32 cellular contexts compared by ENCODE assay signal in the genomic region with DNA sequence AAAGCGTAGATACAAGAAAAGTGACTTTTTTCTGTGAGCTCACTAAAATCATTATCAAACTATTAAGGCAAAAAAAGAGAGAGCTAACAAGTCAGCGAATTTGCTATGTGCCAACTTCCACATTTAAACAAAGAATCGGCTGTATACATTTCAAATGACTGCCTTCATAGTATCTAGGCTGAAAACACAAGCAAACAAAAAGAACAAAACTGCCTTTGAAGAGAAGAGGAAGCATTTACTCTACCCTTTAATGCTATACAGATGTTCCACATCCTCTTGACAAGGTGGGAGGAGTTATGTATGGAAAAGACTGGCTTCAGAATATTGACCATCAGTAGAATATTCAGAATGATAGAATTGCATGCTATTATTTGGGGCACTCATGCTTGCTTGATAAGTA.
DNase-seq lines count a peak whose midpoint lies in the region; ATAC-seq and TF ChIP-seq lines count a peak whose summit lies in the region.
"Had no signal": no experiment of that assay in that cellular context is flagged by ENCODE, and none has a peak within 500 bp of the region (broad histone marks: within the 10 kb centered on the region; RNA-seq: fewer than 3 reads in every experiment).

No MANE protein-coding gene starts in this region.

- H3K4me1 ChIP-seq in neural progenitor cell: no peaks in the 10 kb centered on the region
- H3K4me1 ChIP-seq: BLaER1, prostate gland, sigmoid colon, tibial nerve had no signal

- no peaks in the 10 kb centered on the region for H3K36me3 ChIP-seq in neural progenitor cell
- H3K36me3 ChIP-seq: BLaER1, prostate gland, sigmoid colon, tibial nerve had no signal

- no peak overlapping the region for H3K4me3 Mint-ChIP-seq in neural progenitor cell
- H3K4me3 Mint-ChIP-seq: activated CD4-positive, alpha-beta memory T cell treated with anti-CD3 and anti-CD28 coated beads for 36 hours; activated T-helper 1 cell treated with anti-CD3 and anti-CD28 coated beads, Interleukin-12 subunit alpha, Interleukin-12 subunit beta, Interleukin-2, Interleukin-4 antibody, amounts not matched to agents 30 ng/mL and 10 ng/mL and 1 ng/mL, durations not matched to agents 14 hours and 24 hours and 36 hours; naive B cell had no signal

- TF ChIP-seq CTCF in neural progenitor cell (IDR thresholded peaks at IDR 0.05): no peak

- H3K27me3 ChIP-seq in neural progenitor cell: no peaks in the 10 kb centered on the region
- H3K27me3 ChIP-seq: BLaER1, sigmoid colon, tibial nerve had no signal

- H3K36me3 Mint-ChIP-seq in neural progenitor cell: no peaks in the 10 kb centered on the region
- H3K36me3 Mint-ChIP-seq: activated CD4-positive, alpha-beta memory T cell treated with anti-CD3 and anti-CD28 coated beads for 36 hours; naive B cell had no signal

- no peaks in the 10 kb centered on the region for H3K9me3 ChIP-seq in neural progenitor cell (ENCODE audit: low read depth)
- H3K9me3 ChIP-seq: BLaER1, prostate gland, sigmoid colon, tibial nerve had no signal

- no peak overlapping the region for H3K4me2 ChIP-seq in neural progenitor cell
- H3K4me2 ChIP-seq: BLaER1 had no signal

- no peak overlapping the region for H2AFZ ChIP-seq in neural progenitor cell (replicated peaks)

- ATAC-seq in GM18870 (IDR thresholded peaks at IDR 0.05; ENCODE audit: unreplicated experiment): no peak
- ATAC-seq: left ventricle myocardium superior had no signal

- H3K79me2 ChIP-seq in neural progenitor cell (ENCODE audit: low read depth): no peaks in the 10 kb centered on the region

- H3K27ac Mint-ChIP-seq in neural progenitor cell: no peak overlapping the region
- H3K27ac Mint-ChIP-seq: activated CD4-positive, alpha-beta memory T cell treated with anti-CD3 and anti-CD28 coated beads for 36 hours; activated T-helper 1 cell treated with anti-CD3 and anti-CD28 coated beads, Interleukin-12 subunit alpha, Interleukin-12 subunit beta, Interleukin-2, Interleukin-4 antibody, amounts not matched to agents 30 ng/mL and 10 ng/mL and 1 ng/mL, durations not matched to agents 14 hours and 24 hours and 36 hours; naive B cell had no signal

- no peak overlapping the region for H3K4me3 ChIP-seq in neural progenitor cell
- H3K4me3 ChIP-seq: BLaER1, prostate gland, sigmoid colon, tibial nerve had no signal

- no peak overlapping the region for H3K27ac ChIP-seq in neural progenitor cell
- H3K27ac ChIP-seq: BLaER1, prostate gland, sigmoid colon, tibial nerve had no signal

- no peaks in the 10 kb centered on the region for H3K4me1 Mint-ChIP-seq in neural progenitor cell
- H3K4me1 Mint-ChIP-seq: naive B cell had no signal

- no peaks in the 10 kb centered on the region for H3K27me3 Mint-ChIP-seq in neural progenitor cell (ENCODE audit: insufficient read depth, low read depth)
- H3K27me3 Mint-ChIP-seq: naive B cell had no signal

- H3K9ac ChIP-seq in neural progenitor cell: no peak overlapping the region
- H3K9ac ChIP-seq: BLaER1 had no signal

- no peaks in the 10 kb centered on the region for H3K9me3 Mint-ChIP-seq in neural progenitor cell
- H3K9me3 Mint-ChIP-seq: activated CD4-positive, alpha-beta memory T cell treated with anti-CD3 and anti-CD28 coated beads for 36 hours; activated T-helper 1 cell treated with anti-CD3 and anti-CD28 coated beads, Interleukin-12 subunit alpha, Interleukin-12 subunit beta, Interleukin-2, Interleukin-4 antibody, amounts not matched to agents 30 ng/mL and 10 ng/mL and 1 ng/mL, durations not matched to agents 14 hours and 24 hours and 36 hours had no signal

- no peaks in the 10 kb centered on the region for H4K20me1 ChIP-seq in neural progenitor cell (ENCODE audit: low read depth)
- H4K20me1 ChIP-seq: BLaER1 had no signal

- peak; percentile 76 for DNase-seq in COLO829 (ENCODE audit: low spot score)
- peak; percentile 28 for DNase-seq in DMS53 treated with DMSO at 0.1 percent for 48 hours (lab: John Stamatoyannopoulos, UW; ENCODE audit: unreplicated experiment)
- peak; percentile 31 for DNase-seq in RPMI7951 (ENCODE audit: low read depth)
- peak; percentile 16 for DNase-seq in left kidney (ENCODE audit: low read depth, low spot score)
- DNase-seq in neural progenitor cell (ENCODE audit: low spot score): no peak
- DNase-seq in LoVo (ENCODE audit: low spot score): no peak
- DNase-seq: activated CD4-positive, alpha-beta memory T cell treated with anti-CD3 and anti-CD28 coated beads for 36 hours; activated CD4-positive, alpha-beta T cell treated with anti-CD3 and anti-CD28 coated beads for 1 hour; activated CD8-positive, alpha-beta memory T cell treated with anti-CD3 and anti-CD28 coated beads, Interleukin-2, amount 50 U/mL, for 4 hours; activated naive CD4-positive, alpha-beta T cell treated with Interleukin-2 at 50 U/mL for 16 hours; central memory CD4-positive, alpha-beta T cell; cortex of kidney; DMS79 treated with DMSO at 0.1 percent for 48 hours; GDM1; head of caudate nucleus; left ventricle myocardium superior; naive B cell; NCI-H1105 treated with DMSO at 0.1 percent for 48 hours; NCI-H2029 treated with DMSO at 0.1 percent for 48 hours; NCI-H226; NK-92 treated with Interleukin-12 subunit alpha and Interleukin-12 subunit beta, amount 100 ng/mL, for 24 hours; nucleus accumbens; Right ventricle myocardium superior; sigmoid colon; stimulated activated CD4-positive, alpha-beta T cell treated with anti-CD3 and anti-CD28 coated beads, Interleukin-12 subunit alpha, Interleukin-12 subunit beta, amount 100 ng/mL, for 4 hours; stimulated activated CD4-positive, alpha-beta T cell treated with anti-CD3 and anti-CD28 coated beads, Interleukin-2, amount 100 ng/mL, for 48 hours; T-helper 2 cell had no signal

- H3F3A ChIP-seq in neural progenitor cell (ENCODE audit: low read depth): no peaks in the 10 kb centered on the region

Comparison
In these comparisons a context has a peak if more than half of its experiments do, and no peak if none do; other contexts are left out.
1. DNase-seq: peak in COLO829 (single experiment), DMS53 treated with DMSO at 0.1 percent for 48 hours (single experiment), RPMI7951 (single experiment) and left kidney (single experiment); none in neural progenitor cell (single experiment) and LoVo (single experiment).